25 cellular contexts compared by ENCODE assay signal in the genomic region with DNA sequence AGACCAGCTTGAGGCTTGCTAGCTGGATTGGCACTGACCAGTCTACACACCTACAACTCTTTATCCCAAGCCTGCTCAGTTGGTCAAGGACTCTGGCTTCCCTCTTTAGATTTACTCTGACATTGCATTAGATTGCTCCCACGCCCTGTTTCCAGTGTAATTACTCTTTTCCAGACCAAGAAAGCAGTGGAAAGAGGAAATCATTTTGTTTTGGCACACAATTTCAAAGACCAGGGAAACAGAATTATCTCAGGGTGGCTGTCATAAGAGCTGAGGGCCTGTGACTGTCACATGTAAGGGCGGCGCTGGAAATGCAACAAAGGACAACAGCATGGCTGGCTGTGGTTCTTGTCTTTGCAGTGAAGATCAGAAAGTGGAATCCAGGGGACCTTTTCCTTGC.
"Had no signal": no experiment of that assay in that cellular context is flagged by ENCODE, and none has a peak within 500 bp of the region (broad histone marks: within the 10 kb centered on the region; RNA-seq: fewer than 3 reads in every experiment).

No MANE protein-coding gene starts in this region.

- H3K4me1 ChIP-seq: ascending aorta, tibial nerve had no signal

- ATAC-seq: activated CD4-positive, CD25-positive, alpha-beta regulatory T cell treated with anti-CD3 and anti-CD28 coated beads, Interleukin-2, amount 50 U/mL, for 24 hours; stimulated activated effector memory CD8-positive, alpha-beta T cell treated with anti-CD3 and anti-CD28 coated beads, Interleukin-12 subunit alpha, Interleukin-12 subunit beta, amount 100 ng/mL, for 72 hours had no signal

- H3K27me3 ChIP-seq: ascending aorta, cardiac muscle cell, sigmoid colon, tibial nerve had no signal

- H3K27ac Mint-ChIP-seq: activated CD4-positive, alpha-beta memory T cell treated with anti-CD3 and anti-CD28 coated beads for 36 hours; activated CD4-positive, alpha-beta T cell treated with anti-CD3 and anti-CD28 coated beads, Interleukin-2, amount 10 ng/mL, durations not matched to agents 24 days and 14 days; activated naive CD4-positive, alpha-beta T cell treated with anti-CD3 and anti-CD28 coated beads, Interleukin-2, amount 10 ng/mL, durations not matched to agents 7 days and 5 days; activated naive CD8-positive, alpha-beta T cell treated with anti-CD3 and anti-CD28 coated beads, Interleukin-2, amount 10 ng/mL, durations not matched to agents 7 days and 5 days; memory B cell; stimulated activated effector memory CD8-positive, alpha-beta T cell treated with anti-CD3 and anti-CD28 coated beads, Interleukin-12 subunit alpha, Interleukin-12 subunit beta, amount 100 ng/mL, for 72 hours; stimulated activated naive CD8-positive, alpha-beta T cell treated with anti-CD3 and anti-CD28 coated beads, Interleukin-15, Interleukin-2, amounts not matched to agents 100 ng/mL and 50 ng/mL, for 24 hours; T-helper 1 cell treated with Interleukin-12 subunit alpha and Interleukin-12 subunit beta and Interleukin-4 antibody, amounts not matched to agents 30 μg/mL and 1 μg/mL, for 36 hours had no signal

- H3K27me3 Mint-ChIP-seq: activated CD4-positive, alpha-beta memory T cell treated with anti-CD3 and anti-CD28 coated beads for 36 hours; activated CD4-positive, alpha-beta T cell treated with anti-CD3 and anti-CD28 coated beads, Interleukin-2, amount 10 ng/mL, durations not matched to agents 24 days and 14 days; activated naive CD4-positive, alpha-beta T cell treated with anti-CD3 and anti-CD28 coated beads, Interleukin-2, amount 10 ng/mL, durations not matched to agents 7 days and 5 days; brain; memory B cell; stimulated activated naive CD8-positive, alpha-beta T cell treated with anti-CD3 and anti-CD28 coated beads, Interleukin-15, Interleukin-2, amounts not matched to agents 100 ng/mL and 50 ng/mL, for 24 hours had no signal

- H3K9me3 Mint-ChIP-seq: activated CD4-positive, alpha-beta memory T cell treated with anti-CD3 and anti-CD28 coated beads for 36 hours; activated CD4-positive, alpha-beta T cell treated with anti-CD3 and anti-CD28 coated beads, Interleukin-2, amount 10 ng/mL, durations not matched to agents 24 days and 14 days; activated naive CD4-positive, alpha-beta T cell treated with anti-CD3 and anti-CD28 coated beads, Interleukin-2, amount 10 ng/mL, durations not matched to agents 7 days and 5 days; activated naive CD8-positive, alpha-beta T cell treated with anti-CD3 and anti-CD28 coated beads, Interleukin-2, amount 10 ng/mL, durations not matched to agents 7 days and 5 days; brain; memory B cell; nephron; stimulated activated effector memory CD8-positive, alpha-beta T cell treated with anti-CD3 and anti-CD28 coated beads, Interleukin-12 subunit alpha, Interleukin-12 subunit beta, amount 100 ng/mL, for 72 hours; stimulated activated naive CD8-positive, alpha-beta T cell treated with anti-CD3 and anti-CD28 coated beads, Interleukin-15, Interleukin-2, amounts not matched to agents 100 ng/mL and 50 ng/mL, for 24 hours; T-helper 1 cell treated with Interleukin-12 subunit alpha and Interleukin-12 subunit beta and Interleukin-4 antibody, amounts not matched to agents 30 μg/mL and 1 μg/mL, for 36 hours had no signal

- H3K4me1 Mint-ChIP-seq: activated CD4-positive, alpha-beta T cell treated with anti-CD3 and anti-CD28 coated beads, Interleukin-2, amount 10 ng/mL, durations not matched to agents 24 days and 14 days; activated naive CD4-positive, alpha-beta T cell treated with anti-CD3 and anti-CD28 coated beads, Interleukin-2, amount 10 ng/mL, durations not matched to agents 7 days and 5 days; activated naive CD8-positive, alpha-beta T cell treated with anti-CD3 and anti-CD28 coated beads, Interleukin-2, amount 10 ng/mL, durations not matched to agents 7 days and 5 days; memory B cell; stimulated activated effector memory CD8-positive, alpha-beta T cell treated with anti-CD3 and anti-CD28 coated beads, Interleukin-12 subunit alpha, Interleukin-12 subunit beta, amount 100 ng/mL, for 72 hours had no signal

- DNase-seq: activated CD4-positive, alpha-beta memory T cell treated with anti-CD3 and anti-CD28 coated beads for 36 hours; activated CD4-positive, alpha-beta T cell treated with anti-CD3 and anti-CD28 coated beads, Interleukin-2, amount 10 ng/mL, durations not matched to agents 24 days and 14 days; activated CD8-positive, alpha-beta memory T cell treated with anti-CD3 and anti-CD28 coated beads, Interleukin-2, amount 50 U/mL, for 4 hours; activated gamma-delta T cell; activated naive CD4-positive, alpha-beta T cell treated with anti-CD3 and anti-CD28 coated beads, Interleukin-2, amount 10 ng/mL, durations not matched to agents 7 days and 5 days; activated naive CD8-positive, alpha-beta T cell treated with anti-CD3 and anti-CD28 coated beads, Interleukin-2, amount 10 ng/mL, durations not matched to agents 7 days and 5 days; activated T-cell treated with anti-CD3 and anti-CD28 coated beads, Interleukin-2, amount 50 U/mL, for 1 hour; cortex of kidney; foreskin fibroblast; sigmoid colon; small intestine; stimulated activated CD4-positive, alpha-beta T cell treated with anti-CD3 and anti-CD28 coated beads, Interleukin-4, amount 100 ng/mL, for 24 hours; SW 1271; T-helper 9 cell; WERI-Rb-1 had no signal

- H3K36me3 ChIP-seq: ascending aorta, cardiac muscle cell, sigmoid colon, tibial nerve, WERI-Rb-1 had no signal

- H3K27ac ChIP-seq: ascending aorta, cardiac muscle cell, sigmoid colon, tibial nerve, WERI-Rb-1 had no signal

- H3K4me3 Mint-ChIP-seq: activated CD4-positive, alpha-beta memory T cell treated with anti-CD3 and anti-CD28 coated beads for 36 hours; activated CD4-positive, alpha-beta T cell treated with anti-CD3 and anti-CD28 coated beads, Interleukin-2, amount 10 ng/mL, durations not matched to agents 24 days and 14 days; activated naive CD4-positive, alpha-beta T cell treated with anti-CD3 and anti-CD28 coated beads, Interleukin-2, amount 10 ng/mL, durations not matched to agents 7 days and 5 days; activated naive CD8-positive, alpha-beta T cell treated with anti-CD3 and anti-CD28 coated beads, Interleukin-2, amount 10 ng/mL, durations not matched to agents 7 days and 5 days; brain; memory B cell; nephron; stimulated activated effector memory CD8-positive, alpha-beta T cell treated with anti-CD3 and anti-CD28 coated beads, Interleukin-12 subunit alpha, Interleukin-12 subunit beta, amount 100 ng/mL, for 72 hours; stimulated activated naive CD8-positive, alpha-beta T cell treated with anti-CD3 and anti-CD28 coated beads, Interleukin-15, Interleukin-2, amounts not matched to agents 100 ng/mL and 50 ng/mL, for 24 hours; T-helper 1 cell treated with Interleukin-12 subunit alpha and Interleukin-12 subunit beta and Interleukin-4 antibody, amounts not matched to agents 30 μg/mL and 1 μg/mL, for 36 hours had no signal

- H3K36me3 Mint-ChIP-seq: activated CD4-positive, alpha-beta memory T cell treated with anti-CD3 and anti-CD28 coated beads for 36 hours; activated naive CD4-positive, alpha-beta T cell treated with anti-CD3 and anti-CD28 coated beads, Interleukin-2, amount 10 ng/mL, durations not matched to agents 7 days and 5 days; activated naive CD8-positive, alpha-beta T cell treated with anti-CD3 and anti-CD28 coated beads, Interleukin-2, amount 10 ng/mL, durations not matched to agents 7 days and 5 days; brain; stimulated activated effector memory CD8-positive, alpha-beta T cell treated with anti-CD3 and anti-CD28 coated beads, Interleukin-12 subunit alpha, Interleukin-12 subunit beta, amount 100 ng/mL, for 72 hours had no signal

- H3K4me3 ChIP-seq: ascending aorta, cardiac muscle cell, sigmoid colon, tibial nerve had no signal

- H3K9me3 ChIP-seq: ascending aorta, sigmoid colon, tibial nerve had no signal
